Comparison of ENCODE assay signal across 8 cellular contexts in the genomic region with DNA sequence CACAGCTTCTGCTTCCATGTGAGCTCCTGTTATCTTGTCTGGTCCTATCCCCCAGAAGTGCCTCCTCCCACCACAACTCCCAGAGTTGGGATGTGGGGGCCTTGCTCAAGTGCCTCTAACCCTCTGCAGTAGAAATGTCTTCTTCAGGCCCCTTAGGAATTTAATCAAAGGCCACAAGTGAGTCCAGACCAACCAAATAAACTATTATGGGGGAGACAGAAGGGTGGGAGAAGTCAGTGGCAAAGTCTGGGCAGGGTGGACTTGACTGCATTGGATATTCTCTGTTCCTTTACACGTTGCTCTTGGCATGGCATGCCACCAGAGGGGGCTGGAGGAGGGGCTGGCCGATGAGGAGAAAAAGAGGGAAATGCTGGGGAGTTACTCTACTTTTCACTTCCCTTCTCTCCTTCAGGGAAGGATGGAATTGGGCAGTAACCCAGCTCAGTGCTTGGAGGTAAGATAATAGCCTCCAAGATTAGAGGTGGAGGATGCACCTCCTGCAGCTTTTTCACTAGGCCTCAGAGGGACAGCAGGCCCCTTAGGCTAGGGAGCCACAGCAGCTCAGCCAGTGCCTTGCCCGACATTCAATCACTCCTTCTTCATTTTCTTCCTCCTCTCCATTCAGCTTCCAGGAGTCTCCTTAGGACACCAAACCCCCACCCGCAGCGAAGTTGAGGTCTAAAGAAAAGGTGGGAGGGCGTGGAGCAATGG. TPM values are rescaled to one million over a fixed set of nuclear protein-coding genes. Genes with fewer than 3 reads are reported as not detected.
A peak's percentile ranks its signal among the peaks of the same experiment; 100 is the strongest.
DNase-seq lines count a peak whose midpoint lies in the region; ATAC-seq, FAIRE-seq and TF ChIP-seq lines count a peak whose summit lies in the region.

No MANE protein-coding gene starts in this region.

- peak; percentile 35 to 58; a peak in 3 of 4 replicates for TF ChIP-seq RAD21 in H1 (IDR thresholded peaks at IDR 0.05 in 1 of 2, conservative IDR thresholded peaks at IDR 0.05 in 1 of 2; ENCODE audit: low read depth in 2 of 2, low read length in 2 of 2)

- CTCF ChIA-PET in AG04450 (lab: Charles Lee) = interaction anchor here (1.1 to 1.9 kb wide), 4 partner anchors 9 to 342 kb away, joined by 3 to 10 read pairs (median 8); no protein-coding TSS in a partner anchor
- CTCF ChIA-PET in H1 (lab: Charles Lee; ENCODE audit: partially characterized antibody) = interaction anchor here (0.7 to 70.5 kb wide), 12 partner anchors 12 to 540 kb away, joined by 3 to 2092 read pairs (median 4); partner anchors contain the start of gene NGDN

- H2BK12ac ChIP-seq in H1 (ENCODE audit: low read depth, low read length) = no peak overlapping the region

- peaks cover 0 to 5% of the 10 kb centered on the region in 2 experiments for H4K20me1 ChIP-seq in H1 (replicated peaks in 1 of 2; ENCODE audit: control insufficient read depth in 1 of 2, insufficient read depth in 2 of 2, low read length in 2 of 2)

- peaks cover 10% of the 10 kb centered on the region for H3K27me3 Mint-ChIP-seq in stimulated activated naive CD8-positive, alpha-beta T cell treated with anti-CD3 and anti-CD28 coated beads, Interleukin-15, Interleukin-2, amounts not matched to agents 100 ng/mL and 50 ng/mL, for 24 hours

- DNase-seq in AG04450 (ENCODE audit: low read depth, low spot score) (no peak), RPMI8226 (peak; percentile 24), H1 (ENCODE audit: low read depth in 1 of 2, low spot score in 2 of 2) (no peak), hippocampal formation (lab: John Stamatoyannopoulos, UW) (no peak)
- no peak for DNase-seq in stimulated activated CD4-positive, alpha-beta T cell treated with anti-CD3 and anti-CD28 coated beads, Interleukin-1b, Interleukin-23, amount 100 ng/mL, for 48 hours

- no peak overlapping the region for H2BK120ac ChIP-seq in H1 (replicated peaks; ENCODE audit: low read depth, low read length)

- POLR2A ChIA-PET in AG04450 (lab: Yijun Ruan, JAX) (no interaction called here), H1 (lab: Charles Lee; ENCODE audit: partially characterized antibody) (interaction anchor here (1.3 to 52.7 kb wide), 8 partner anchors 11 to 247 kb away, joined by 3 to 1523 read pairs (median 8); partner anchors contain the start of genes PABPN1, THTPA and ZFHX2)

- no peak for TF ChIP-seq EP300 in H1 (IDR thresholded peaks at IDR 0.05; ENCODE audit: borderline replicate concordance in 1 of 2, low read depth in 2 of 2, low read length in 2 of 2)

- H3K4me3 Mint-ChIP-seq in stimulated activated naive CD8-positive, alpha-beta T cell treated with anti-CD3 and anti-CD28 coated beads, Interleukin-15, Interleukin-2, amounts not matched to agents 100 ng/mL and 50 ng/mL, for 24 hours = peak overlapping the region; percentile 100

- no peak overlapping the region for H2AFZ ChIP-seq in H1 (ENCODE audit: low read length)

- no peak overlapping the region for H3K14ac ChIP-seq in H1 (ENCODE audit: insufficient read length)

- H3K27ac ChIP-seq in AG04450 (ENCODE audit: low read depth, low read length) (no peak overlapping the region), H1 (ENCODE audit: low read depth, low read length) (no peak overlapping the region)

- H3K56ac ChIP-seq in H1 (replicated peaks; ENCODE audit: insufficient read length, low read depth, low read length) = no peak overlapping the region

- H3K9me3 ChIP-seq in AG04450 (ENCODE audit: control insufficient read depth, insufficient read depth, low read length) (no peaks in the 10 kb centered on the region; the same call in 1 of the 2 replicates), H1 (ENCODE audit: insufficient read depth in 2 of 2, low read depth in 1 of 2, low read length in 1 of 2) (no peaks in the 10 kb centered on the region)

- H4K8ac ChIP-seq in H1 (ENCODE audit: extremely low read depth, insufficient read depth, low read length) = no peak overlapping the region

- H3K36me3 ChIP-seq in H1 (ENCODE audit: control insufficient read depth in 2 of 4, insufficient read depth in 4 of 4, low read length in 3 of 4) = peaks cover 2 to 8% (median 5%) of the 10 kb centered on the region in 4 experiments; a peak in 3 of 8 replicates

- no peak overlapping the region for H2AK5ac ChIP-seq in H1 (ENCODE audit: low read depth, low read length)

- peaks cover 8 to 21% (median 11%) of the 10 kb centered on the region in 4 experiments for H3K4me1 ChIP-seq in H1 (replicated peaks in 1 of 4; ENCODE audit: control insufficient read depth in 3 of 4, insufficient read depth in 4 of 4, low read length in 3 of 4)

- peaks cover 9% of the 10 kb centered on the region; the same call in 1 of the 2 replicates for H3K23me2 ChIP-seq in H1 (ENCODE audit: low read depth, low read length)

- 45% methylated on average over 6 of the region's 6 CpGs; no CpG with 5 or more reads in 1 of the 2 experiments for WGBS in H1 (ENCODE audit: extremely low coverage in 1 of 2, insufficient coverage in 1 of 2, insufficient read length in 1 of 2, insufficient replicate concordance in 2 of 2, low coverage in 1 of 2, low lambda C conversion rate in 2 of 2, missing lambda C conversion rate in 1 of 2), 2 experiments

- no peak overlapping the region for H3K9ac ChIP-seq in H1 (replicated peaks in 1 of 4; ENCODE audit: extremely low read depth in 1 of 4, low read depth in 3 of 4, low read length in 3 of 4)

- no peak for ATAC-seq in GM19328 (IDR thresholded peaks at IDR 0.05; ENCODE audit: unreplicated experiment)

- no peak overlapping the region for H3K23ac ChIP-seq in H1 (ENCODE audit: insufficient read length)

- H3K79me1 ChIP-seq in H1 (ENCODE audit: low read depth, low read length) = no peaks in the 10 kb centered on the region

- H3K27me3 ChIP-seq in AG04450 (ENCODE audit: control insufficient read depth, insufficient read depth, low read length) (peaks cover 33% of the 10 kb centered on the region), H1 (replicated peaks in 1 of 4; ENCODE audit: control insufficient read depth in 3 of 4, extremely low read depth in 1 of 4, insufficient read depth in 3 of 4, low read length in 3 of 4) (no peaks in the 10 kb centered on the region)

- H3K18ac ChIP-seq in H1 (ENCODE audit: extremely low read depth, low read length) = no peak overlapping the region

- H3K36me3 Mint-ChIP-seq in stimulated activated naive CD8-positive, alpha-beta T cell treated with anti-CD3 and anti-CD28 coated beads, Interleukin-15, Interleukin-2, amounts not matched to agents 100 ng/mL and 50 ng/mL, for 24 hours (ENCODE audit: low read depth) = peaks cover 23% of the 10 kb centered on the region

- H3K4me2 ChIP-seq in H1 (ENCODE audit: insufficient read depth in 1 of 2, low read depth in 2 of 2, low read length in 2 of 2) = peak overlapping the region; percentile 2 to 25; a peak in 3 of 4 replicates

- no peak overlapping the region for H4K5ac ChIP-seq in H1 (ENCODE audit: insufficient read length, low read depth, low read length)

- H3K4ac ChIP-seq in H1 (replicated peaks; ENCODE audit: insufficient read length, low read depth, low read length) = no peak overlapping the region

- no peaks in the 10 kb centered on the region for H3K79me2 ChIP-seq in H1 (ENCODE audit: control insufficient read depth in 1 of 2, insufficient read depth in 2 of 2, low read length in 2 of 2)

- H2BK5ac ChIP-seq in H1 (ENCODE audit: low read depth, low read length) = no peak overlapping the region

- H3K9me3 Mint-ChIP-seq in stimulated activated naive CD8-positive, alpha-beta T cell treated with anti-CD3 and anti-CD28 coated beads, Interleukin-15, Interleukin-2, amounts not matched to agents 100 ng/mL and 50 ng/mL, for 24 hours = no peaks in the 10 kb centered on the region

- H3K4me3 ChIP-seq in AG04450 (ENCODE audit: low read depth, low read length) (no peak overlapping the region), H1 (ENCODE audit: extremely low read depth in 1 of 4, insufficient read depth in 2 of 4, low read depth in 3 of 4, low read length in 4 of 4) (no peak overlapping the region)

- no peak overlapping the region for H2BK20ac ChIP-seq in H1 (ENCODE audit: low read length)

- H4K91ac ChIP-seq in H1 (replicated peaks; ENCODE audit: insufficient read length, low read length) = no peak overlapping the region

- no peak overlapping the region for H2BK15ac ChIP-seq in H1 (ENCODE audit: low read length)

- FAIRE-seq in H1 (lab: Jason Lieb, UNC) = no peak

- peak overlapping the region; percentile 100 for H3K27ac Mint-ChIP-seq in stimulated activated naive CD8-positive, alpha-beta T cell treated with anti-CD3 and anti-CD28 coated beads, Interleukin-15, Interleukin-2, amounts not matched to agents 100 ng/mL and 50 ng/mL, for 24 hours

- H3K4me1 Mint-ChIP-seq in stimulated activated naive CD8-positive, alpha-beta T cell treated with anti-CD3 and anti-CD28 coated beads, Interleukin-15, Interleukin-2, amounts not matched to agents 100 ng/mL and 50 ng/mL, for 24 hours (ENCODE audit: low read depth) = peaks cover 26% of the 10 kb centered on the region

- no peak for TF ChIP-seq POLR2A in H1 (IDR thresholded peaks at IDR 0.05; ENCODE audit: control extremely low read depth in 1 of 2, low read depth in 2 of 2, low read length in 2 of 2)

- TF ChIP-seq CTCF in AG04450 (IDR thresholded peaks at IDR 0.05; ENCODE audit: low read depth, low read length) = peak; percentile 38
- TF ChIP-seq CTCF in GM12874 (IDR thresholded peaks at IDR 0.05; ENCODE audit: insufficient read depth, low read depth, low read length) = peak; percentile 55
- peak; percentile 64 to 75 (median 70) for TF ChIP-seq CTCF in H1 (IDR thresholded peaks at IDR 0.05; ENCODE audit: control extremely low read depth in 1 of 3, insufficient read depth in 1 of 3, low read depth in 1 of 3, low read length in 3 of 3)

RNA-seq across cellular contexts. Expression of gene AP1G2, which starts 1.2 kb away (rescaled TPM):
- polyA plus RNA-seq in AG04450 (2011; rRNA removed) = 8.2 and 10.6 TPM in 2 replicates
- 11.0 and 19.9 TPM in 2 replicates for polyA minus RNA-seq in AG04450 (2011; rRNA and poly(A)+ RNA removed)
- total RNA-seq in H1 (2021; fragmentation: NEBNext Ultra II Directional; extraction: Animal tissue kit (Norgen Biotek cat#: 25700)) = 70.1 and 70.9 TPM in 2 replicates
- polyA plus RNA-seq in H1 (2011; rRNA removed) = 134 and 162 TPM in 2 replicates
- 149 TPM for polyA plus RNA-seq in H1 (2011; cell fraction: cytosol; rRNA removed)
- 1,259 TPM for polyA plus RNA-seq in H1 (2011; cell fraction: nucleus; rRNA removed)
- polyA plus RNA-seq in H1 (2012, experiment 1 of 2) = 88.4 to 117 TPM (median 102 TPM) in 4 replicates
- polyA plus RNA-seq in H1 (2012, experiment 2 of 2) = 65.4 TPM
- polyA plus RNA-seq in H1 (2013, experiment 1 of 2) = 65.1 TPM
- polyA plus RNA-seq in H1 (2013, experiment 2 of 2) = 60.0 TPM
- polyA minus RNA-seq in H1 (2011; rRNA and poly(A)+ RNA removed) = 116 and 124 TPM in 2 replicates
- 57.8 TPM for polyA minus RNA-seq in H1 (2011; cell fraction: cytosol; rRNA and poly(A)+ RNA removed)
- 206 TPM for polyA minus RNA-seq in H1 (2011; cell fraction: nucleus; rRNA and poly(A)+ RNA removed)

RNA-seq across cellular contexts. Expression of gene JPH4, which starts 9.8 kb away (rescaled TPM):
- not detected in 2 replicates for polyA plus RNA-seq in AG04450 (2011; rRNA removed)
- polyA minus RNA-seq in AG04450 (2011; rRNA and poly(A)+ RNA removed) = not detected in 2 replicates
- total RNA-seq in H1 (2021; fragmentation: NEBNext Ultra II Directional; extraction: Animal tissue kit (Norgen Biotek cat#: 25700)) = 46.4 and 46.7 TPM in 2 replicates
- 23.9 and 35.0 TPM in 2 replicates for polyA plus RNA-seq in H1 (2011; rRNA removed)
- 31.2 TPM for polyA plus RNA-seq in H1 (2011; cell fraction: cytosol; rRNA removed)
- 48.6 TPM for polyA plus RNA-seq in H1 (2011; cell fraction: nucleus; rRNA removed)
- 20.3 to 33.0 TPM (median 27.2 TPM) in 4 replicates for polyA plus RNA-seq in H1 (2012, experiment 1 of 2)
- polyA plus RNA-seq in H1 (2012, experiment 2 of 2) = 23.3 TPM
- 23.9 TPM for polyA plus RNA-seq in H1 (2013, experiment 1 of 2)
- polyA plus RNA-seq in H1 (2013, experiment 2 of 2) = 23.3 TPM
- 11.2 and 13.2 TPM in 2 replicates for polyA minus RNA-seq in H1 (2011; rRNA and poly(A)+ RNA removed)
- polyA minus RNA-seq in H1 (2011; cell fraction: cytosol; rRNA and poly(A)+ RNA removed) = 19.1 TPM
- polyA minus RNA-seq in H1 (2011; cell fraction: nucleus; rRNA and poly(A)+ RNA removed) = 24.3 TPM

RNA-seq across cellular contexts. Expression of gene THTPA, which starts 12.7 kb away (rescaled TPM):
- polyA plus RNA-seq in AG04450 (2011; rRNA removed) (4.9 and 9.3 TPM in 2 replicates), H1 (2011; rRNA removed) (19.0 and 23.4 TPM in 2 replicates)
- polyA minus RNA-seq in AG04450 (2011; rRNA and poly(A)+ RNA removed) = 6.6 and 10.8 TPM in 2 replicates
- 14.8 and 16.6 TPM in 2 replicates for total RNA-seq in H1 (2021; fragmentation: NEBNext Ultra II Directional; extraction: Animal tissue kit (Norgen Biotek cat#: 25700))
- 16.2 TPM for polyA plus RNA-seq in H1 (2011; cell fraction: cytosol; rRNA removed)
- 16.0 TPM for polyA plus RNA-seq in H1 (2011; cell fraction: nucleus; rRNA removed)
- polyA plus RNA-seq in H1 (2012, experiment 1 of 2) = 14.7 to 21.8 TPM (median 19.2 TPM) in 4 replicates
- 25.1 TPM for polyA plus RNA-seq in H1 (2012, experiment 2 of 2)
- 7.0 TPM for polyA plus RNA-seq in H1 (2013, experiment 1 of 2)
- polyA plus RNA-seq in H1 (2013, experiment 2 of 2) = 8.4 TPM
- 16.4 and 30.4 TPM in 2 replicates for polyA minus RNA-seq in H1 (2011; rRNA and poly(A)+ RNA removed)
- 6.2 TPM for polyA minus RNA-seq in H1 (2011; cell fraction: cytosol; rRNA and poly(A)+ RNA removed)
- 14.0 TPM for polyA minus RNA-seq in H1 (2011; cell fraction: nucleus; rRNA and poly(A)+ RNA removed)

RNA-seq across cellular contexts. Expression of gene ZFHX2, which starts 17.2 kb away (rescaled TPM):
- polyA plus RNA-seq in AG04450 (2011; rRNA removed) = 0.09 and 0.14 TPM in 2 replicates
- 0.37 and 0.52 TPM in 2 replicates for polyA minus RNA-seq in AG04450 (2011; rRNA and poly(A)+ RNA removed)
- 27.0 and 28.6 TPM in 2 replicates for total RNA-seq in H1 (2021; fragmentation: NEBNext Ultra II Directional; extraction: Animal tissue kit (Norgen Biotek cat#: 25700))
- 2.7 and 3.7 TPM in 2 replicates for polyA plus RNA-seq in H1 (2011; rRNA removed)
- polyA plus RNA-seq in H1 (2011; cell fraction: cytosol; rRNA removed) = 1.7 TPM
- polyA plus RNA-seq in H1 (2011; cell fraction: nucleus; rRNA removed) = 7.3 TPM
- polyA plus RNA-seq in H1 (2012, experiment 1 of 2) = 14.7 to 22.4 TPM (median 19.8 TPM) in 4 replicates
- polyA plus RNA-seq in H1 (2012, experiment 2 of 2) = 7.9 TPM
- 13.2 TPM for polyA plus RNA-seq in H1 (2013, experiment 1 of 2)
- polyA plus RNA-seq in H1 (2013, experiment 2 of 2) = 12.1 TPM
- 6.0 and 8.5 TPM in 2 replicates for polyA minus RNA-seq in H1 (2011; rRNA and poly(A)+ RNA removed)
- 15.5 TPM for polyA minus RNA-seq in H1 (2011; cell fraction: cytosol; rRNA and poly(A)+ RNA removed)
- polyA minus RNA-seq in H1 (2011; cell fraction: nucleus; rRNA and poly(A)+ RNA removed) = 13.7 TPM

Comparison
In these comparisons a context has a peak if more than half of its experiments do, and no peak if none do; other contexts are left out.
1. RNA of gene JPH4, which starts 9.8 kb away (polyA plus RNA-seq): 20.3 to 48.6 TPM in H1; not detected in AG04450; every median in the first group is over 10 times any median in the second.
2. Peak in every context shown above with its lines, with median percentiles within 50 percentile points of each other: CTCF ChIP-seq.